Comparison of ENCODE assay signal across 8 cellular contexts in the genomic region with DNA sequence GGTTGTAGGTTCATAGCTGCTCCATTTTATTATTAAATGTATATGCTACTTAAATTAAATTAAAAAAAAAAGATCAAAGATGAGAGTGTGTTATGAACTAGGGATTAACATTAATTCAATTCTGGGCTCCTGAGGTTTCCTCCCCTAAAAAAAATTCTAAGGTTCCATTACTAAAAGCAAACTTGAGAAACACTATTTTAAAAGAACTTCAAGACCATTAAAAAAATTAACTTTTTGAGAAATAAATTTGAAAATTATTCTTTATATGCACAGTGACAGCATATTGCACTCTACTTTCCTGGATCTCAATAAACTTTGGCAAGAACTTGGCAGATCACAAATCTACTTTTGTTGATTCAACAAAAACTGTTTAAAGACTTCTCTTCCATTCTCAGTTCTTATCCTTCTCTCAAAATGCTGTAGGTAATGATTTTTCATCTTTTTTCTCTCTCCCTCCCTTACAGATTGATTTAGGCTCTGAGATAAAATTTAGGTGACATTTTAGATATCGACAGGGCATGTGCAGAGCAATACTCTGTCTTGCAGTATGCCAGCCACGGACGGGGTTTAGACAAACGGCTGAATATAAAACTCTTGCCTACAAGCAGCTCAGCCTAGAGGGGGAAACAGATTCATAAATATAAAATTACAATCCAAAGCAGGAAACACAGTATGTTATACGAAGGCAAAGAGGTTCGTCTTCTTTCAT. TPM values are rescaled to one million over a fixed set of nuclear protein-coding genes. Genes with fewer than 3 reads are reported as not detected.
DNase-seq lines count a peak whose midpoint lies in the region; ATAC-seq, FAIRE-seq and TF ChIP-seq lines count a peak whose summit lies in the region.

No MANE protein-coding gene starts in this region.

- H4K20me1 ChIP-seq in keratinocyte (ENCODE audit: control insufficient read depth, extremely low read depth, insufficient read depth, low read length): peaks cover 7% of the 10 kb centered on the region

- ATAC-seq in GM19452 (IDR thresholded peaks at IDR 0.05; ENCODE audit: unreplicated experiment) (peak; percentile 33), HG03457 (IDR thresholded peaks at IDR 0.05; ENCODE audit: unreplicated experiment) (peak; percentile 27)

- intact Hi-C loops in ascending aorta (cut with DNase I): loop anchor here (1.0 to 10.0 kb wide), 8 partner anchors 28 to 1760 kb away; a partner anchor contains a TSS

- TF ChIP-seq CTCF in BE2C (IDR thresholded peaks at IDR 0.05; ENCODE audit: low read depth, low read length) (no peak), ascending aorta (IDR thresholded peaks at IDR 0.05) (no peak), keratinocyte (optimal IDR thresholded peaks at IDR 0.05 in 1 of 3, IDR thresholded peaks at IDR 0.05 in 1 of 3, conservative IDR thresholded peaks at IDR 0.05 in 1 of 3; ENCODE audit: extremely low read depth in 1 of 3, insufficient read depth in 2 of 3, low read length in 3 of 3) (no peak), GM13976 (IDR thresholded peaks at IDR 0.05; ENCODE audit: borderline replicate concordance, control extremely low read depth, extremely low read depth, insufficient read depth, missing control alignments) (no peak)

- dilution Hi-C loops in keratinocyte (cut with MboI; ENCODE audit: extremely low pct_ligation_motif_present, low sequenced_read_pairs): no loop called here

- peaks cover 39% of the 10 kb centered on the region for H3K79me2 ChIP-seq in keratinocyte (ENCODE audit: control insufficient read depth, insufficient read depth, low read length)

- H3K4me1 ChIP-seq in BE2C: no peaks in the 10 kb centered on the region
- H3K4me1 ChIP-seq in ascending aorta: peaks cover 10 to 21% of the 10 kb centered on the region in 2 donors
- peaks cover 21% of the 10 kb centered on the region for H3K4me1 ChIP-seq in keratinocyte (ENCODE audit: control insufficient read depth, extremely low read depth, insufficient read depth, low read length)

- DNase-seq in BE2C (no peak), ascending aorta (ENCODE audit: low spot score in 2 of 2) (no peak), keratinocyte (ENCODE audit: low read depth, low spot score) (no peak), substantia nigra (lab: John Stamatoyannopoulos, UW) (peak in 1 of 49 donors; percentile 73), NCI-H446 treated with DMSO at 0.1 percent for 48 hours (lab: John Stamatoyannopoulos, UW) (no peak), GM13976 (ENCODE audit: low spot score) (no peak)

- no peak for FAIRE-seq in keratinocyte (lab: Jason Lieb, UNC)

- in situ Hi-C loops in GM13976 (cut with MboI; ENCODE audit: low sequenced_read_pairs, unreplicated experiment): loop anchor here (5.0 kb wide), 1 partner anchor 73 kb away; no protein-coding TSS in a partner anchor

- H3K27me3 ChIP-seq in BE2C (no peaks in the 10 kb centered on the region), ascending aorta (no peaks in the 10 kb centered on the region), keratinocyte (ENCODE audit: control insufficient read depth, extremely low read depth, insufficient read depth, low read length) (no peaks in the 10 kb centered on the region)

- H3K27ac ChIP-seq in ascending aorta (peak overlapping the region; percentile 67 to 81), keratinocyte (ENCODE audit: control insufficient read depth, insufficient read depth, low read length) (peak overlapping the region; percentile 79), substantia nigra (ENCODE audit: low read depth, low read length, poor library complexity, severe bottlenecking) (peak overlapping the region; percentile 93)

- H3K4me3 ChIP-seq in BE2C (ENCODE audit: low read depth, low read length): peak overlapping the region; percentile 71
- H3K4me3 ChIP-seq in ascending aorta: peak overlapping the region; percentile 73 to 84
- H3K4me3 ChIP-seq in keratinocyte (ENCODE audit: control insufficient read depth in 2 of 3, extremely low read depth in 1 of 3, insufficient read depth in 2 of 3, low read depth in 1 of 3, low read length in 3 of 3): peak overlapping the region; percentile 83 to 86 (median 86)

- peak overlapping the region; percentile 74 for H3K9ac ChIP-seq in keratinocyte (ENCODE audit: control insufficient read depth, extremely low read depth, insufficient read depth, low read length)

- no peaks in the 10 kb centered on the region for H3K9me1 ChIP-seq in keratinocyte (ENCODE audit: control insufficient read depth, extremely low read depth, insufficient read depth, low read length)

- peaks cover 5% of the 10 kb centered on the region; the same call in 1 of the 2 replicates for H3K36me3 ChIP-seq in BE2C
- H3K36me3 ChIP-seq in ascending aorta: no peaks in the 10 kb centered on the region
- peaks cover 0 to 2% of the 10 kb centered on the region in 2 experiments for H3K36me3 ChIP-seq in keratinocyte (ENCODE audit: control insufficient read depth in 2 of 2, extremely low read depth in 1 of 2, insufficient read depth in 2 of 2, low read length in 2 of 2)

- H3K9me3 ChIP-seq in BE2C (no peaks in the 10 kb centered on the region), ascending aorta (no peaks in the 10 kb centered on the region), keratinocyte (ENCODE audit: control insufficient read depth, low read depth, low read length) (no peaks in the 10 kb centered on the region)

- H2AFZ ChIP-seq in keratinocyte (ENCODE audit: control insufficient read depth, low read length): peak overlapping the region; percentile 99

- H3K4me2 ChIP-seq in keratinocyte (ENCODE audit: control insufficient read depth, extremely low read depth, insufficient read depth, low read depth, low read length): peak overlapping the region; percentile 97

RNA-seq across cellular contexts. Expression of a gene that starts 0.6 kb away (rescaled TPM):
- polyA plus RNA-seq in BE2C (2012; ENCODE audit: insufficient read depth, insufficient read length, low read depth): 43.2 TPM
- total RNA-seq in ascending aorta: 6.5 TPM
- 7.4 to 9.6 TPM (median 9.2 TPM) in 3 replicates for polyA plus RNA-seq in keratinocyte
- polyA plus RNA-seq in keratinocyte (2011; ENCODE audit: low read depth): 0.71 TPM
- 5.2 and 6.1 TPM in 2 replicates for polyA plus RNA-seq in keratinocyte (2011; cell fraction: cytosol; rRNA removed)
- polyA plus RNA-seq in keratinocyte (2011; cell fraction: nucleus; rRNA removed): 13.8 and 14.7 TPM in 2 replicates
- 5.0 and 8.3 TPM in 2 replicates for polyA plus RNA-seq in keratinocyte (2012; ENCODE audit: low replicate concordance)
- 7.0 to 15.5 TPM (median 14.5 TPM) in 3 replicates for polyA minus RNA-seq in keratinocyte
- polyA minus RNA-seq in keratinocyte (2011; cell fraction: cytosol; rRNA and poly(A)+ RNA removed): 12.9 TPM
- polyA minus RNA-seq in keratinocyte (2011; cell fraction: nucleus; rRNA and poly(A)+ RNA removed): 17.8 and 18.2 TPM in 2 replicates

RNA-seq across cellular contexts. Expression of a gene that starts 29.2 kb away (rescaled TPM):
- 0.29 TPM for polyA plus RNA-seq in BE2C (2012; ENCODE audit: insufficient read depth, insufficient read length, low read depth)
- total RNA-seq in ascending aorta: 4.8 TPM
- polyA plus RNA-seq in keratinocyte: 0.18 to 0.37 TPM (median 0.25 TPM) in 3 replicates
- 0.41 TPM for polyA plus RNA-seq in keratinocyte (2011; ENCODE audit: low read depth)
- polyA plus RNA-seq in keratinocyte (2011; cell fraction: cytosol; rRNA removed): 0.50 and 0.51 TPM in 2 replicates
- 0.08 and 0.20 TPM in 2 replicates for polyA plus RNA-seq in keratinocyte (2011; cell fraction: nucleus; rRNA removed)
- 0.23 and 0.27 TPM in 2 replicates for polyA plus RNA-seq in keratinocyte (2012; ENCODE audit: low replicate concordance)
- polyA minus RNA-seq in keratinocyte: 0.06 to 0.30 TPM (median 0.07 TPM) in 3 replicates
- polyA minus RNA-seq in keratinocyte (2011; cell fraction: cytosol; rRNA and poly(A)+ RNA removed): not detected
- polyA minus RNA-seq in keratinocyte (2011; cell fraction: nucleus; rRNA and poly(A)+ RNA removed): 0.39 TPM in 1 of 2 replicates, not detected in the other
